2 cellular contexts compared by ENCODE assay signal in the genomic region with DNA sequence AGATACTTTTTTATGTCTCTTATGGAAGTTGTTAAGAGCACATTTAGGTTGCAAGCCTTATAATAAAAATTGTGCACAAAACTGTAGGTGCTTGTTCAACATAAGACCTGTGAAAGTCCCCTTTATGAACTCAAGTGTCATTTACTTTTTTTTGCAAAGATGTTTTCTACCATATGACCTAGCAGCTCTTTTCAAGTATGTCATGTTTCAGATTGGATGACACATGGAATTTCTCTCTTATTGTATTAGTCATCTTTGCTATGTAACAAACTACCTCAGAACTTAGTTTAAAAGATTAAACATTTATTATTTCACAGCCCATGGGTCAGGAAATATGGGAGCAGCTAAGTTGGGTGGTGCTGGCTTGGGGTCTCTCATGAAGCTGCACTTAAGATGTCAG.
TF ChIP-seq lines count a peak whose summit lies in the region.

No MANE protein-coding gene starts in this region.

TF ChIP-seq in IMR-90, 13 proteins besides CTCF, POLR2A, EP300 and RAD21:
- TF ChIP-seq BHLHE40 (IDR thresholded peaks at IDR 0.05; ENCODE audit: low read depth, low read length), result no peak
- TF ChIP-seq CEBPB (IDR thresholded peaks at IDR 0.05; ENCODE audit: low read depth, low read length), result no peak
- TF ChIP-seq, protein P1, sequence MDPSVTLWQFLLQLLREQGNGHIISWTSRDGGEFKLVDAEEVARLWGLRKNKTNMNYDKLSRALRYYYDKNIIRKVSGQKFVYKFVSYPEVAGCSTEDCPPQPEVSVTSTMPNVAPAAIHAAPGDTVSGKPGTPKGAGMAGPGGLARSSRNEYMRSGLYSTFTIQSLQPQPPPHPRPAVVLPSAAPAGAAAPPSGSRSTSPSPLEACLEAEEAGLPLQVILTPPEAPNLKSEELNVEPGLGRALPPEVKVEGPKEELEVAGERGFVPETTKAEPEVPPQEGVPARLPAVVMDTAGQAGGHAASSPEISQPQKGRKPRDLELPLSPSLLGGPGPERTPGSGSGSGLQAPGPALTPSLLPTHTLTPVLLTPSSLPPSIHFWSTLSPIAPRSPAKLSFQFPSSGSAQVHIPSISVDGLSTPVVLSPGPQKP (IDR thresholded peaks at IDR 0.05; ENCODE audit: borderline replicate concordance, low read depth, low read length), result no peak
- no peak for TF ChIP-seq MXI1 (IDR thresholded peaks at IDR 0.05; ENCODE audit: borderline replicate concordance, low read depth, low read length)
- no peak for TF ChIP-seq RCOR1 (IDR thresholded peaks at IDR 0.05; ENCODE audit: insufficient replicate concordance, low read length)
- TF ChIP-seq NFE2L2 (IDR thresholded peaks at IDR 0.05; ENCODE audit: low read depth, low read length), result no peak
- no peak for TF ChIP-seq RFX5 (IDR thresholded peaks at IDR 0.05; ENCODE audit: low read depth, low read length)
- TF ChIP-seq CHD1 (IDR thresholded peaks at IDR 0.05; ENCODE audit: low read depth, low read length), result no peak
- TF ChIP-seq, protein P2, sequence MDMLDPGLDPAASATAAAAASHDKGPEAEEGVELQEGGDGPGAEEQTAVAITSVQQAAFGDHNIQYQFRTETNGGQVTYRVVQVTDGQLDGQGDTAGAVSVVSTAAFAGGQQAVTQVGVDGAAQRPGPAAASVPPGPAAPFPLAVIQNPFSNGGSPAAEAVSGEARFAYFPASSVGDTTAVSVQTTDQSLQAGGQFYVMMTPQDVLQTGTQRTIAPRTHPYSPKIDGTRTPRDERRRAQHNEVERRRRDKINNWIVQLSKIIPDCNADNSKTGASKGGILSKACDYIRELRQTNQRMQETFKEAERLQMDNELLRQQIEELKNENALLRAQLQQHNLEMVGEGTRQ (IDR thresholded peaks at IDR 0.05; ENCODE audit: low read depth, low read length), result no peak
- TF ChIP-seq FOS (IDR thresholded peaks at IDR 0.05; ENCODE audit: low read depth, low read length), result no peak

TF ChIP-seq in SK-N-SH, 30 proteins besides CTCF, POLR2A, EP300 and RAD21:
- no peak for TF ChIP-seq SMC3 (IDR thresholded peaks at IDR 0.05; ENCODE audit: low read depth, low read length)
TF ChIP-seq in SK-N-SH: peak in this region for 0.
